In the genomic region with DNA sequence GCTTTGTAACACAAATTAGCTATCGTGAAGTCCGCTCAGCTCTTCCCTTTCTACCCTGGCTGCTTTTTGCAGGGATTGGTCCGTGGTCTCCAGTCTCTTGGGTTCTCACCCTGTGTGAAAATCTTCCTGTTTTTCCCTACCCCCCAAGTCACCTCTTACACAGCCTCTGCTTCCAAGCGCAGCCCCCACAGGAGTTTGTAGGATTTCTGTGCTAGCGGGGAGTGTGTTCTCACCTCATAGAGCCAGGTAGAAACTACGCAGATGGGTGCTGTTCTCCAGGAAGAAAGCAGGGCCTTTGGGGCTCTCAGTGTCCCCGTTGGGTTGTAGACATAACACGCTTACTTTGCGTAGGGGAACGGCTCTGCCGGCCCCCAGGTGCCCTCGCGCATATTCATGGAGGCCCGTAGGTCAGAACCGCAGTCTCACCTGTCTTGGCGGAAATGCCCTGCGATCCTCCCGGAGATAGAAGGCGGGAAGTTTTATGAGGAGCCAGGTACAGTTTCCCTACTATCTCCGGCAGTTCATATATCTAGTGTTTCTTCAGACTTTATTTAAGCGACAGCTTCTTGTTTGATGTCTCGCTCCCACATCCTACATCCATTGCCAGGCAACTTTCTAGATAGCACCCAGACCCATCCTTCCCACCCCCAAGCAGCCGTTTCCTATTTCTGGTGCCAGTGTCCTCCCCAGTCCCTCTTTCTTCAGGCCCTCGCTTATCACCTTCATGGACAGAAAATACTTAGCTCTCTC, we compare ENCODE assay signal across 8 cellular contexts. TPM values are rescaled to one million over a fixed set of nuclear protein-coding genes. Genes with fewer than 3 reads are reported as not detected.
A peak's percentile ranks its signal among the peaks of the same experiment; 100 is the strongest.
DNase-seq lines count a peak whose midpoint lies in the region; ATAC-seq and TF ChIP-seq lines count a peak whose summit lies in the region.
"Not testable (repeated sequence)": the region's sequence is repeated elsewhere in the genome, so short reads cannot be mapped to it uniquely, and the experiment has no call there.

No MANE protein-coding gene starts in this region.

- not testable (repeated sequence) for H3K9me3 ChIP-seq in ES-I3 (ENCODE audit: control insufficient read depth, insufficient read depth, low read length); hepatocyte (ENCODE audit: low read depth); psoas muscle; thyroid gland

- 18% methylated on average over 23 of the region's 24 CpGs for WGBS in hepatocyte (ENCODE audit: low lambda C conversion rate, missing lambda C conversion rate)
- 27 to 30% (median 28%) methylated on average over 21 to 23 of the region's 24 CpGs for WGBS in psoas muscle, 3 donors
- whole genome bisulfite sequencing in thyroid gland, 2 donors, result 34 to 39% methylated on average over 23 to 24 of the region's 24 CpGs

- H3K27me3 ChIP-seq in hepatocyte; psoas muscle (ENCODE audit: insufficient read depth in 3 of 3, low read length in 2 of 3); thyroid gland: not testable (repeated sequence)

- H3K79me2 ChIP-seq in hepatocyte, result not testable (repeated sequence)

- peak overlapping the region; percentile 40 for H2AFZ ChIP-seq in hepatocyte

- CTCF ChIA-PET in activated B cell treated with CpG ODN at 0.5 μM for 24 hours (lab: Charles Lee), result not testable (repeated sequence)

- H3K9me2 ChIP-seq in hepatocyte (replicated peaks; ENCODE audit: insufficient read depth), result not testable (repeated sequence)

- not testable (repeated sequence) for TF ChIP-seq POLR2A in thyroid gland (IDR thresholded peaks at IDR 0.05)

- H3K9me3 Mint-ChIP-seq in activated B cell treated with CpG ODN at 0.5 μM for 24 hours, result not testable (repeated sequence)

- in situ Hi-C loops in astrocyte of the spinal cord (cut with HindIII; ENCODE audit: low sequenced_read_pairs), result not testable (repeated sequence)

- peak; percentile 77 for DNase-seq in HK-2 (ENCODE audit: unreplicated experiment)
- DNase-seq in NCI-H526 treated with DMSO at 0.1 percent for 48 hours (lab: John Stamatoyannopoulos, UW), result peak; percentile 99
- DNase-seq in activated B cell treated with CpG ODN at 0.5 μM for 24 hours, result peak; percentile 65
- peak; percentile 67 for DNase-seq in astrocyte of the spinal cord (ENCODE audit: low read depth, low spot score)
- peak; percentile 69 for DNase-seq in hepatocyte (ENCODE audit: low spot score)
- not testable (repeated sequence) for DNase-seq in psoas muscle, thyroid gland

- H3K27ac Mint-ChIP-seq in activated B cell treated with CpG ODN at 0.5 μM for 24 hours, result peak overlapping the region; percentile 100

- peak overlapping the region; percentile 40 for H3K9ac ChIP-seq in ES-I3 (ENCODE audit: low read depth, low read length)

- not testable (repeated sequence) for H3K36me3 Mint-ChIP-seq in activated B cell treated with CpG ODN at 0.5 μM for 24 hours (ENCODE audit: low read depth)

- not testable (repeated sequence) for H4K20me1 ChIP-seq in hepatocyte (ENCODE audit: insufficient read depth, poor library complexity, severe bottlenecking)

- peak; percentile 18 for ATAC-seq in activated B cell treated with CpG ODN at 0.5 μM for 24 hours (ENCODE audit: low read depth)
- ATAC-seq in psoas muscle, result not testable (repeated sequence)

- H3K4me3 ChIP-seq in astrocyte of the spinal cord (ENCODE audit: low read depth, low read length), result peak overlapping the region; percentile 34
- H3K4me3 ChIP-seq in hepatocyte; thyroid gland (replicated peaks in 1 of 3): not testable (repeated sequence)
- H3K4me3 ChIP-seq in psoas muscle, result peak overlapping the region; percentile 47

- H3K27ac ChIP-seq in hepatocyte, result peak overlapping the region; percentile 92
- H3K27ac ChIP-seq in psoas muscle, result peak overlapping the region; percentile 80
- peak overlapping the region; percentile 67 to 98 (median 90) for H3K27ac ChIP-seq in thyroid gland

- peak overlapping the region; percentile 83 for H3K4me3 Mint-ChIP-seq in activated B cell treated with CpG ODN at 0.5 μM for 24 hours

- not testable (repeated sequence) for H3K36me3 ChIP-seq in ES-I3 (ENCODE audit: insufficient read depth, low read length); hepatocyte (replicated peaks; ENCODE audit: insufficient read depth, low read depth); psoas muscle (ENCODE audit: insufficient read depth in 1 of 2, low read depth in 1 of 2); thyroid gland

- H3K4me1 ChIP-seq in ES-I3 (ENCODE audit: insufficient read depth, low read length); hepatocyte (ENCODE audit: insufficient read depth); thyroid gland: not testable (repeated sequence)
- peaks cover 14% of the 10 kb centered on the region for H3K4me1 ChIP-seq in psoas muscle

- not testable (repeated sequence) for H3K27me3 Mint-ChIP-seq in activated B cell treated with CpG ODN at 0.5 μM for 24 hours

- POLR2A ChIA-PET in activated B cell treated with CpG ODN at 0.5 μM for 24 hours (lab: Charles Lee), result interaction anchor here (0.6 to 3.0 kb wide), 10 partner anchors 9 to 550 kb away, joined by 3 to 62 read pairs (median 4); no protein-coding TSS in a partner anchor

- intact Hi-C loops in activated B cell treated with CpG ODN at 0.5 μM for 24 hours (cut with micrococcal nuclease), result loop anchor here (1.0 kb wide), 1 partner anchor 8 kb away; no protein-coding TSS in a partner anchor
- intact Hi-C loops in psoas muscle (cut with DNase I); thyroid gland (cut with DNase I): not testable (repeated sequence)

- peak overlapping the region; percentile 77 for H3K4me2 ChIP-seq in hepatocyte

- peaks cover 37% of the 10 kb centered on the region for H3K4me1 Mint-ChIP-seq in activated B cell treated with CpG ODN at 0.5 μM for 24 hours

- TF ChIP-seq CTCF in activated B cell treated with CpG ODN at 0.5 μM for 24 hours (IDR thresholded peaks at IDR 0.05); astrocyte of the spinal cord (IDR thresholded peaks at IDR 0.05; ENCODE audit: low read depth, low read length); hepatocyte (IDR thresholded peaks at IDR 0.05; ENCODE audit: poor library complexity); psoas muscle (IDR thresholded peaks at IDR 0.05); thyroid gland (IDR thresholded peaks at IDR 0.05): not testable (repeated sequence)

RNA-seq across cellular contexts. Expression of a gene that starts 0.7 kb away (rescaled TPM):
- total RNA-seq in activated B cell treated with CpG ODN at 0.5 μM for 24 hours (3,526 and 4,195 TPM in 2 replicates), hepatocyte (under 0.01 TPM in 2 replicates), psoas muscle (1,000 to 10,000 TPM; 1,264 to 5,208 (median 3,151) TPM), thyroid gland (under 1 TPM; under 0.01 TPM)
- polyA plus RNA-seq in hepatocyte (not detected in 2 replicates), psoas muscle (not detected)

RNA-seq across cellular contexts. Expression of a gene that starts 25.2 kb away (rescaled TPM):
- total RNA-seq in activated B cell treated with CpG ODN at 0.5 μM for 24 hours, result 30.2 and 30.4 TPM in 2 replicates
- 21.9 and 22.2 TPM in 2 replicates for total RNA-seq in hepatocyte
- polyA plus RNA-seq in hepatocyte, result 23.0 and 23.6 TPM in 2 replicates
- total RNA-seq in psoas muscle, result 1 to 10 TPM; 3.1 to 6.4 (median 4.3) TPM
- 1 to 10 TPM; 3.6 to 6.5 (median 4.8) TPM for polyA plus RNA-seq in psoas muscle
- total RNA-seq in thyroid gland, result 10 to 100 TPM; 15.2 to 33.1 (median 22.1) TPM

Comparison
In these comparisons a context has a peak if more than half of its experiments do, and no peak if none do; other contexts are left out.
1. RNA of a gene that starts 0.7 kb away (total RNA-seq): 1,264 to 5,208 TPM in psoas muscle and 3,526 to 4,195 TPM in activated B cell treated with CpG ODN at 0.5 μM for 24 hours; under 0.01 TPM in hepatocyte and under 0.01 TPM in thyroid gland; every median in the first group is over 1,000 times any median in the second.
2. Peak in every context shown above with its lines, with median percentiles within 50 percentile points of each other: H3K27ac ChIP-seq.